In the genomic region with DNA sequence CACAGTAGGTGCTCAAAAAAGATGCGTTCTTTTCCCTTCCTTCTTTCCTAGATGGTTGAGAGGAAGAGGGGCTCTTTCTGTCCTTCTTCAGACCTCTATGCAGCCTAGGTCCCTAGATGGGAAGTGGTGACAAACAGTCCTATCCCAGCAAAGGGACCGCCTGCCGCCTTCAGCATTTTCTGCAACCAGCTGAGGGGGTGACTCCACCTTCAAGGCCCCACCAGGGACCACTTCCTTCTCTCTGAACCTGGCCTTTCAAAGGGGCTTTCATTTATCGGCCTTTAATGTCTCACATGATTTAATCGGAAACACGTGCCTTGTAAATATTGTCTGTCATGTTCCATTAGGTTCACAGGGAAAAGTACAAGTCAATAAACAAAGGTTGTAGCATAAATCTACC, we compare ENCODE assay signal across 24 cellular contexts. TPM values are rescaled to one million over a fixed set of nuclear protein-coding genes. Genes with fewer than 3 reads are reported as not detected.
"Had no signal": no experiment of that assay in that cellular context is flagged by ENCODE, and none has a peak within 500 bp of the region (broad histone marks: within the 10 kb centered on the region; RNA-seq: fewer than 3 reads in every experiment).

No MANE protein-coding gene starts in this region.

- H2AFZ ChIP-seq: neural progenitor cell had no signal

- H3K9me3 ChIP-seq: esophagus squamous epithelium, left lung, prostate gland, sigmoid colon, testis, tibial artery had no signal

- FAIRE-seq: endometrium, frontal cortex, kidney had no signal

- H3K36me3 ChIP-seq: esophagus squamous epithelium, left lung, neural progenitor cell, prostate gland, sigmoid colon, tibial artery had no signal

- H3K4me1 ChIP-seq: esophagus squamous epithelium, left lung, prostate gland, sigmoid colon, testis, tibial artery had no signal

- H3K27ac ChIP-seq: esophagus squamous epithelium, left lung, neural progenitor cell, prostate gland, sigmoid colon, testis, tibial artery had no signal

- DNase-seq: cortex of kidney; effector memory CD8-positive, alpha-beta T cell; erythroblast; esophagus squamous epithelium; head of caudate nucleus; kidney; left lung; mesenchymal stem cell; naive thymus-derived CD4-positive, alpha-beta T cell; right cardiac atrium; sigmoid colon; stimulated activated CD4-positive, alpha-beta T cell treated with anti-CD3 and anti-CD28 coated beads, Interleukin-2, amount 100 ng/mL, for 24 hours; stimulated activated CD4-positive, alpha-beta T cell treated with anti-CD3 and anti-CD28 coated beads, Interleukin-4, amount 100 ng/mL, for 24 hours; stimulated activated naive CD8-positive, alpha-beta T cell treated with anti-CD3 and anti-CD28 coated beads, Interleukin-15, Interleukin-2, amounts not matched to agents 100 U/mL and 50 U/mL, for 24 hours; testis; tibial artery had no signal

- ATAC-seq: effector memory CD8-positive, alpha-beta T cell; left lung; naive thymus-derived CD4-positive, alpha-beta T cell; right cardiac atrium; stimulated activated memory B cell treated with anti-CD40 and anti-IgM and Interleukin-4, amounts not matched to agents 10 μg/mL and 1 μg/mL and 100 μg/mL, for 72 hours; stimulated activated naive CD8-positive, alpha-beta T cell treated with anti-CD3 and anti-CD28 coated beads, Interleukin-15, Interleukin-2, amounts not matched to agents 100 U/mL and 50 U/mL, for 24 hours had no signal

- H3K9ac ChIP-seq: neural progenitor cell had no signal

- H3K27me3 ChIP-seq: sigmoid colon, testis had no signal

- H3K4me2 ChIP-seq: neural progenitor cell had no signal

- H3K4me3 ChIP-seq: esophagus squamous epithelium, left lung, neural progenitor cell, prostate gland, sigmoid colon, testis, tibial artery had no signal

RNA-seq across cellular contexts. Expression of gene GLIS1, which starts 32.6 kb away (rescaled TPM):
- total RNA-seq: dermis microvascular lymphatic vessel endothelial cell; frontal cortex; left lung; lung microvascular endothelial cell; naive thymus-derived CD4-positive, alpha-beta T cell; skeletal muscle tissue had no signal
- polyA plus RNA-seq: naive thymus-derived CD4-positive, alpha-beta T cell had no signal
